ENCODE assay signal across 27 cellular contexts in genomic region chr13:60358453-60358852, GRCh38. TPM values are rescaled to one million over a fixed set of nuclear protein-coding genes. Genes with fewer than 3 reads are reported as not detected.
DNase-seq lines count a peak whose midpoint lies in the region; ATAC-seq, FAIRE-seq and TF ChIP-seq lines count a peak whose summit lies in the region.
"Had no signal": no experiment of that assay in that cellular context is flagged by ENCODE, and none has a peak within 500 bp of the region (broad histone marks: within the 10 kb centered on the region; RNA-seq: fewer than 3 reads in every experiment).

No MANE protein-coding gene starts in this region.

- in situ Hi-C loops in HepG2 (cut with HindIII; ENCODE audit: extremely low pct_ligation_motif_present, low pct_unique_long_range_greater_than_20kb) = no loop called here

- H3K36me3 Mint-ChIP-seq in WTC11 = no peaks in the 10 kb centered on the region
- H3K36me3 Mint-ChIP-seq: CD14-positive monocyte; CD4-positive, alpha-beta memory T cell; CD4-positive, CD25-positive, alpha-beta regulatory T cell; CD8-positive, alpha-beta memory T cell had no signal

- no peaks in the 10 kb centered on the region for H3K4me1 Mint-ChIP-seq in WTC11
- H3K4me1 Mint-ChIP-seq: CD4-positive, alpha-beta memory T cell; CD4-positive, CD25-positive, alpha-beta regulatory T cell; CD8-positive, alpha-beta memory T cell had no signal

- no peak overlapping the region for H3K9ac ChIP-seq in HepG2 (ENCODE audit: insufficient read depth, low read depth, low read length)
- H3K9ac ChIP-seq: BLaER1 had no signal

- TF ChIP-seq EP300 in HepG2 (IDR thresholded peaks at IDR 0.05; ENCODE audit: low read depth in 2 of 2, low read length in 2 of 2) (no peak), HepG2 (CRISPR knock-in tag; IDR thresholded peaks at IDR 0.05; ENCODE audit: borderline replicate concordance) (no peak)

- peaks cover under 1% of the 10 kb centered on the region; the same call in 1 of the 2 replicates for H3K9me3 Mint-ChIP-seq in WTC11
- H3K9me3 Mint-ChIP-seq: CD4-positive, alpha-beta memory T cell; CD8-positive, alpha-beta memory T cell had no signal

- no peak for TF ChIP-seq POLR2A in HepG2 (IDR thresholded peaks at IDR 0.05; ENCODE audit: insufficient read depth in 1 of 2, low read depth in 2 of 2, low read length in 2 of 2)
- no peak for TF ChIP-seq POLR2A in right lobe of liver (IDR thresholded peaks at IDR 0.05)

- CTCF ChIA-PET in HepG2 (lab: Yijun Ruan, JAX; ENCODE audit: low intra/inter-chr PET ratio, low total read pairs) = no interaction called here
- CTCF ChIA-PET in WTC11 (lab: Charles Lee) = interaction anchor here (1.5 kb wide), 1 partner anchor 13 kb away, joined by 3 read pairs; no protein-coding TSS in a partner anchor

- H3K4me3 Mint-ChIP-seq in WTC11 = no peak overlapping the region
- H3K4me3 Mint-ChIP-seq: CD4-positive, alpha-beta memory T cell; CD4-positive, CD25-positive, alpha-beta regulatory T cell; CD8-positive, alpha-beta memory T cell had no signal

- no peak for TF ChIP-seq RAD21 in HepG2 (CRISPR knock-in tag; IDR thresholded peaks at IDR 0.05)

- no peaks in the 10 kb centered on the region for H3K79me2 ChIP-seq in HepG2 (ENCODE audit: insufficient read depth, low read length)

- no peaks in the 10 kb centered on the region for H3K36me3 ChIP-seq in HepG2 (replicated peaks in 1 of 2; ENCODE audit: control insufficient read depth in 1 of 2, insufficient read depth in 2 of 2, low read length in 2 of 2)
- no peaks in the 10 kb centered on the region for H3K36me3 ChIP-seq in right lobe of liver
- H3K36me3 ChIP-seq in small intestine (ENCODE audit: control insufficient read depth in 2 of 2, insufficient read depth in 2 of 2, low read length in 2 of 2) = no peaks in the 10 kb centered on the region
- H3K36me3 ChIP-seq: BE2C, BLaER1 had no signal

- no peak overlapping the region for H2AFZ ChIP-seq in HepG2 (ENCODE audit: low read length)

- H3K4me3 ChIP-seq in HepG2 (replicated peaks in 1 of 3; ENCODE audit: insufficient read depth in 1 of 3, low read depth in 2 of 3, low read length in 3 of 3) (no peak overlapping the region), right lobe of liver (no peak overlapping the region), small intestine (ENCODE audit: low read depth in 1 of 2, low read length in 2 of 2) (no peak overlapping the region)
- H3K4me3 ChIP-seq: BLaER1 had no signal

- no peak for ATAC-seq in HepG2
- ATAC-seq in right lobe of liver = no peak
- no peak for ATAC-seq in WTC11
- ATAC-seq in GM21526 (IDR thresholded peaks at IDR 0.05; ENCODE audit: low FRiP score, unreplicated experiment) = no peak

- no peaks in the 10 kb centered on the region for H3K27me3 Mint-ChIP-seq in WTC11 (ENCODE audit: low read depth)

- 0% methylated on average over 2 of the region's 2 CpGs for WGBS in HepG2 (ENCODE audit: low lambda C conversion rate)
- WGBS in right lobe of liver (ENCODE audit: insufficient coverage, low coverage, low lambda C conversion rate, missing lambda C conversion rate) = 75% methylated on average over 2 of the region's 2 CpGs
- 79 to 85% (median 82%) methylated on average over 2 of the region's 2 CpGs for WGBS in small intestine, 3 donors

- H3K27me3 ChIP-seq in HepG2 (ENCODE audit: control insufficient read depth in 1 of 2, insufficient read depth in 2 of 2, low read length in 2 of 2) (no peaks in the 10 kb centered on the region; a peak in 1 of 5 replicates), right lobe of liver (no peaks in the 10 kb centered on the region), small intestine (ENCODE audit: control insufficient read depth in 2 of 2, insufficient read depth in 2 of 2, low read length in 2 of 2) (no peaks in the 10 kb centered on the region)
- H3K27me3 ChIP-seq: BE2C, BLaER1 had no signal

- POLR2A ChIA-PET in HepG2 (lab: Yijun Ruan, JAX) (no interaction called here), WTC11 (lab: Charles Lee) (no interaction called here)

- FAIRE-seq in HepG2 (lab: Jason Lieb, UNC) = no peak
- FAIRE-seq in TTC549 (lab: Jason Lieb, UNC) = peak; percentile 26
- peak; percentile 55 for FAIRE-seq in colon (lab: Jason Lieb, UNC)
- peak; percentile 80 for FAIRE-seq in small intestine (lab: Jason Lieb, UNC)
- FAIRE-seq: G401.6, GM12892, GM18507 had no signal

- H3K9me3 ChIP-seq in HepG2 (ENCODE audit: low read length) = no peaks in the 10 kb centered on the region
- no peaks in the 10 kb centered on the region for H3K9me3 ChIP-seq in right lobe of liver
- no peaks in the 10 kb centered on the region for H3K9me3 ChIP-seq in small intestine (ENCODE audit: control insufficient read depth, low read depth)
- H3K9me3 ChIP-seq: BE2C, BLaER1 had no signal

- TF ChIP-seq CTCF in HepG2 (CRISPR knock-in tag; IDR thresholded peaks at IDR 0.05) = no peak
- TF ChIP-seq CTCF in right lobe of liver (IDR thresholded peaks at IDR 0.05) = no peak
- no peak for TF ChIP-seq CTCF in WTC11 (IDR thresholded peaks at IDR 0.05)

- BruUV-seq in HepG2 (replicated peaks; lab: Mats Ljungman, UMichigan) = no TSS peak

- H3K4me2 ChIP-seq in HepG2 (ENCODE audit: low read depth, low read length) = no peak overlapping the region
- H3K4me2 ChIP-seq: BLaER1 had no signal

- no peak for DNase-seq in HepG2 (ENCODE audit: low spot score)
- no peak for DNase-seq in right lobe of liver
- DNase-seq in small intestine = no peak
- no peak for DNase-seq in WTC11 (ENCODE audit: low spot score)
- DNase-seq in activated T-cell treated with anti-CD3 and anti-CD28 coated beads for 4 hours = no peak
- DNase-seq: ACHN; BE2C; C1 segment of cervical spinal cord; CD4-positive, alpha-beta memory T cell; CD4-positive, CD25-positive, alpha-beta regulatory T cell; CD8-positive, alpha-beta memory T cell; COR-L47; DMS 273 treated with DMSO at 0.1 percent for 48 hours; DMS153; DMS53; DMS79; DND-41; GF-D8 had no signal

- H3K4me1 ChIP-seq in HepG2 (ENCODE audit: insufficient read depth, low read length) (no peaks in the 10 kb centered on the region), right lobe of liver (no peaks in the 10 kb centered on the region), small intestine (ENCODE audit: control insufficient read depth in 2 of 2, insufficient read depth in 1 of 2, low read depth in 1 of 2, low read length in 1 of 2) (no peaks in the 10 kb centered on the region)
- H3K4me1 ChIP-seq: BE2C, BLaER1 had no signal

- H3K27ac Mint-ChIP-seq in WTC11 = no peak overlapping the region
- H3K27ac Mint-ChIP-seq: CD14-positive monocyte; CD4-positive, alpha-beta memory T cell; CD4-positive, CD25-positive, alpha-beta regulatory T cell; CD8-positive, alpha-beta memory T cell had no signal

- intact Hi-C loops in HepG2 (cut with micrococcal nuclease; ENCODE audit: unreplicated experiment) = no loop called here
- intact Hi-C loops in right lobe of liver (cut with DNase I) = no loop called here

- no peaks in the 10 kb centered on the region for H4K20me1 ChIP-seq in HepG2 (ENCODE audit: insufficient read depth, low read length)
- H4K20me1 ChIP-seq: BLaER1 had no signal

- no peak overlapping the region for H3K27ac ChIP-seq in HepG2 (ENCODE audit: extremely low read length, insufficient read depth, low read length)
- no peak overlapping the region for H3K27ac ChIP-seq in right lobe of liver
- no peak overlapping the region for H3K27ac ChIP-seq in small intestine (ENCODE audit: low read depth in 1 of 2, low read length in 1 of 2)
- H3K27ac ChIP-seq: 22Rv1, BLaER1 had no signal

TF ChIP-seq in HepG2, 621 proteins besides CTCF, POLR2A, EP300 and RAD21:
- no peak for TF ChIP-seq ZNF510 (CRISPR knock-in tag; IDR thresholded peaks at IDR 0.05; ENCODE audit: low read depth)
- peak; percentile 78 for TF ChIP-seq CREB1 (IDR thresholded peaks at IDR 0.05)
- no peak for TF ChIP-seq CREB1 (CRISPR knock-in tag; IDR thresholded peaks at IDR 0.05)
- TF ChIP-seq ATF7 (IDR thresholded peaks at IDR 0.05) = peak; percentile 98
- no peak for TF ChIP-seq ATF7 (CRISPR knock-in tag; IDR thresholded peaks at IDR 0.05)
TF ChIP-seq in HepG2: peak in this region for 2.

TF ChIP-seq in WTC11, 78 proteins besides CTCF, POLR2A, EP300 and RAD21 (continues in another document):
- TF ChIP-seq ZNF396 (CRISPR knock-in tag; IDR thresholded peaks at IDR 0.05; ENCODE audit: borderline replicate concordance) (no peak), ESRRA (CRISPR knock-in tag; IDR thresholded peaks at IDR 0.05; ENCODE audit: borderline replicate concordance) (no peak), SMAD3 (CRISPR knock-in tag; IDR thresholded peaks at IDR 0.05; ENCODE audit: borderline replicate concordance) (no peak), NR3C1 (CRISPR knock-in tag; conservative IDR thresholded peaks at IDR 0.05; ENCODE audit: low read depth) (no peak)

RNA-seq across cellular contexts. Expression of gene TDRD3, which starts 38.6 kb away (rescaled TPM):
- total RNA-seq in HepG2 (2016; rRNA removed; fragmentation: Illumina TruSeq; extraction: Trizol) (11.8 and 13.3 TPM in 2 replicates), right lobe of liver (10 to 100 TPM in 5 of 6 experiments, 1 to 10 TPM in 1; 9.6 to 12.8 (median 11.4) TPM), WTC11 (2021) (16.1 to 19.5 TPM (median 16.9 TPM) in 3 replicates)
- 57.8 and 58.7 TPM in 2 replicates for total RNA-seq in HepG2 (2016; cell fraction: cytosol; rRNA removed; fragmentation: Illumina TruSeq; extraction: Trizol; ENCODE audit: low read depth)
- 12.1 and 12.2 TPM in 2 replicates for total RNA-seq in HepG2 (2016; cell fraction: insoluble cytoplasmic fraction; rRNA removed; fragmentation: Illumina TruSeq; extraction: Trizol)
- total RNA-seq in HepG2 (2016; cell fraction: membrane; rRNA removed; fragmentation: Illumina TruSeq; extraction: Trizol) = 19.8 and 23.5 TPM in 2 replicates
- total RNA-seq in HepG2 (2016; cell fraction: nucleus; rRNA removed; fragmentation: Illumina TruSeq; extraction: Trizol) = 17.1 and 18.3 TPM in 2 replicates
- polyA plus RNA-seq in HepG2 (2011; rRNA removed) (3.7 and 4.7 TPM in 2 replicates), small intestine (10 to 100 TPM in 2 of 3 donors, 1 to 10 TPM in 1; 10.0 to 10.2 (median 10.1) TPM)
- 1.4 and 2.2 TPM in 2 replicates for polyA plus RNA-seq in HepG2 (2011; cell fraction: cytosol; rRNA removed)
- 3.0 and 3.3 TPM in 2 replicates for polyA plus RNA-seq in HepG2 (2011; cell fraction: nucleus; rRNA removed)
- 6.5 and 8.0 TPM in 2 replicates for polyA plus RNA-seq in HepG2 (2012)
- 2.8 and 3.0 TPM in 2 replicates for polyA plus RNA-seq in HepG2 (2016; cell fraction: cytosol; fragmentation: Illumina TruSeq; extraction: Trizol; ENCODE audit: low read depth)
- polyA plus RNA-seq in HepG2 (2016; cell fraction: insoluble cytoplasmic fraction; fragmentation: Illumina TruSeq; extraction: Trizol; ENCODE audit: low read depth) = 11.3 and 12.0 TPM in 2 replicates
- polyA plus RNA-seq in HepG2 (2016; cell fraction: membrane; fragmentation: Illumina TruSeq; extraction: Trizol; ENCODE audit: low read depth) = 5.6 and 6.7 TPM in 2 replicates
- polyA plus RNA-seq in HepG2 (2016; cell fraction: nucleus; fragmentation: Illumina TruSeq; extraction: Trizol; ENCODE audit: insufficient read depth, low read depth) = 7.9 and 9.5 TPM in 2 replicates
- polyA minus RNA-seq in HepG2 (2011; rRNA and poly(A)+ RNA removed; ENCODE audit: low replicate concordance) = 2.0 and 9.4 TPM in 2 replicates
- polyA minus RNA-seq in HepG2 (2011; cell fraction: cytosol; rRNA and poly(A)+ RNA removed) = 9.1 and 10.1 TPM in 2 replicates
- 30.9 and 31.6 TPM in 2 replicates for polyA minus RNA-seq in HepG2 (2011; cell fraction: nucleus; rRNA and poly(A)+ RNA removed)
